In genomic region chr1:26409191-26409751, GRCh38 we compare ENCODE assay signal across 13 cellular contexts. TPM values are rescaled to one million over a fixed set of nuclear protein-coding genes. Genes with fewer than 3 reads are reported as not detected.
DNase-seq lines count a peak whose midpoint lies in the region; ATAC-seq, FAIRE-seq and TF ChIP-seq lines count a peak whose summit lies in the region.
"Had no signal": no experiment of that assay in that cellular context is flagged by ENCODE, and none has a peak within 500 bp of the region (broad histone marks: within the 10 kb centered on the region; RNA-seq: fewer than 3 reads in every experiment).

No MANE protein-coding gene starts in this region.

- H3K4me1 Mint-ChIP-seq in CD4-positive, CD25-positive, alpha-beta regulatory T cell = peaks cover 7 to 33% (median 16%) of the 10 kb centered on the region in 4 donors
- H3K4me1 Mint-ChIP-seq in GM23338 = peaks cover 30% of the 10 kb centered on the region

- no peak overlapping the region for H2AFZ ChIP-seq in GM23338

- H3K4me3 Mint-ChIP-seq in CD4-positive, CD25-positive, alpha-beta regulatory T cell = peak overlapping the region; percentile 70 to 88 (median 82)
- peak overlapping the region; percentile 99 for H3K4me3 Mint-ChIP-seq in GM23338

- DNase-seq in CD4-positive, CD25-positive, alpha-beta regulatory T cell = peak in 2 of 3 donors; percentile 36 to 72
- peak; percentile 91 for DNase-seq in GM23338 (ENCODE audit: low spot score)
- peak; percentile 36 for DNase-seq in iPS-NIHi7 (ENCODE audit: extremely low spot score)
- DNase-seq in GM13977 (ENCODE audit: low spot score) = no peak
- no peak for DNase-seq in effector CD4-positive, alpha-beta T cell
- DNase-seq in NCI-H1694 treated with DMSO at 0.1 percent for 48 hours (lab: John Stamatoyannopoulos, UW) = no peak
- DNase-seq: NCI-H2081 had no signal

- H3K4me1 ChIP-seq in CD4-positive, CD25-positive, alpha-beta regulatory T cell (ENCODE audit: control insufficient read depth, insufficient read depth, low read length, poor library complexity, severe bottlenecking) = peaks cover 30% of the 10 kb centered on the region
- H3K4me1 ChIP-seq in GM23338 (ENCODE audit: insufficient read depth) = peaks cover 27% of the 10 kb centered on the region
- H3K4me1 ChIP-seq: foreskin keratinocyte, Peyer's patch, tibial artery had no signal

- H3K36me3 ChIP-seq in CD4-positive, CD25-positive, alpha-beta regulatory T cell (ENCODE audit: control insufficient read depth, insufficient read depth, low read length) = no peaks in the 10 kb centered on the region
- peaks cover 14% of the 10 kb centered on the region; the same call in 1 of the 2 replicates for H3K36me3 ChIP-seq in GM23338 (ENCODE audit: insufficient read depth)
- H3K36me3 ChIP-seq: Peyer's patch, tibial artery had no signal

- FAIRE-seq in TTC549 (lab: Jason Lieb, UNC) = peak; percentile 88

- H3F3A ChIP-seq in GM23338 (replicated peaks; ENCODE audit: low read depth) = peaks cover 33% of the 10 kb centered on the region

- H3K27me3 ChIP-seq in CD4-positive, CD25-positive, alpha-beta regulatory T cell (ENCODE audit: control insufficient read depth, insufficient read depth, low read length) = peaks cover 27% of the 10 kb centered on the region
- H3K27me3 ChIP-seq in GM23338 (ENCODE audit: insufficient read depth) = no peaks in the 10 kb centered on the region

- no peaks in the 10 kb centered on the region for H3K9me3 ChIP-seq in CD4-positive, CD25-positive, alpha-beta regulatory T cell (ENCODE audit: control insufficient read depth in 2 of 2, low read length in 2 of 2)
- H3K9me3 ChIP-seq: Peyer's patch, tibial artery had no signal

- no peak for ATAC-seq in CD4-positive, CD25-positive, alpha-beta regulatory T cell (ENCODE audit: low read depth in 2 of 2)
- ATAC-seq in GM23338 (peak; percentile 40), GM21576 (IDR thresholded peaks at IDR 0.05; ENCODE audit: unreplicated experiment) (no peak)

- TF ChIP-seq CTCF in GM23338 (conservative IDR thresholded peaks at IDR 0.05; ENCODE audit: low read depth in 2 of 2) = no peak
- TF ChIP-seq CTCF in GM13977 (IDR thresholded peaks at IDR 0.05; ENCODE audit: extremely low read depth, insufficient read depth, missing control alignments) = no peak

- H3K79me2 ChIP-seq in GM23338 (replicated peaks; ENCODE audit: insufficient read depth) = peaks cover 37% of the 10 kb centered on the region

- in situ Hi-C loops in GM13977 (cut with MboI; ENCODE audit: low pct_unique_long_range_greater_than_20kb, low sequenced_read_pairs, unreplicated experiment) = no loop called here

- H3K36me3 Mint-ChIP-seq in CD4-positive, CD25-positive, alpha-beta regulatory T cell = no peaks in the 10 kb centered on the region
- peaks cover 37% of the 10 kb centered on the region for H3K36me3 Mint-ChIP-seq in GM23338 (ENCODE audit: low read depth)

- H3K9me3 Mint-ChIP-seq in CD4-positive, CD25-positive, alpha-beta regulatory T cell = peaks cover 0 to 6% (median 3%) of the 10 kb centered on the region in 7 donors
- peaks cover 4% of the 10 kb centered on the region; the same call in 1 of the 3 replicates for H3K9me3 Mint-ChIP-seq in GM23338

- peak overlapping the region; percentile 70 for H3K4me3 ChIP-seq in CD4-positive, CD25-positive, alpha-beta regulatory T cell (ENCODE audit: low read depth, low read length)
- peak overlapping the region; percentile 96 for H3K4me3 ChIP-seq in GM23338
- H3K4me3 ChIP-seq: Peyer's patch, tibial artery had no signal

- H4K20me1 ChIP-seq in GM23338 (replicated peaks; ENCODE audit: insufficient read depth) = peaks cover 17% of the 10 kb centered on the region

- no peak overlapping the region for H3K27ac ChIP-seq in CD4-positive, CD25-positive, alpha-beta regulatory T cell (ENCODE audit: insufficient read depth, low read length, poor library complexity, severe bottlenecking)
- H3K27ac ChIP-seq in GM23338 (ENCODE audit: low read depth) = peak overlapping the region; percentile 100
- H3K27ac ChIP-seq: foreskin keratinocyte, Peyer's patch, tibial artery had no signal

- peak overlapping the region; percentile 84 for H3K4me2 ChIP-seq in GM23338

- no peaks in the 10 kb centered on the region for H3K9me2 ChIP-seq in GM23338 (ENCODE audit: insufficient read depth)

- peak overlapping the region; percentile 7 to 43 (median 15) for H3K27ac Mint-ChIP-seq in CD4-positive, CD25-positive, alpha-beta regulatory T cell
- peak overlapping the region; percentile 94 for H3K27ac Mint-ChIP-seq in GM23338

- H3K27me3 Mint-ChIP-seq in CD4-positive, CD25-positive, alpha-beta regulatory T cell = peaks cover 74% of the 10 kb centered on the region
- peaks cover 40% of the 10 kb centered on the region for H3K27me3 Mint-ChIP-seq in GM23338 (ENCODE audit: insufficient read depth, low read depth, poor library complexity)

TF ChIP-seq in GM23338, 12 proteins besides CTCF, POLR2A, EP300 and RAD21 (continues in another document):
- TF ChIP-seq CREB1 (CRISPR knock-in tag; IDR thresholded peaks at IDR 0.05; ENCODE audit: low read depth) = no peak
- no peak for TF ChIP-seq ZNF462 (CRISPR knock-in tag; IDR thresholded peaks at IDR 0.05)

RNA-seq across cellular contexts. Expression of gene LIN28A, which starts 1.3 kb away (rescaled TPM):
- total RNA-seq in CD4-positive, CD25-positive, alpha-beta regulatory T cell = not detected
- polyA plus RNA-seq in CD4-positive, CD25-positive, alpha-beta regulatory T cell = not detected
- total RNA-seq in GM23338 (2014; rRNA removed; shearing (Covaris generic)) = 1,538 and 1,571 TPM in 2 replicates
- 604 and 648 TPM in 2 replicates for polyA plus RNA-seq in GM23338 (2016; fragmentation: Nextera tagmentation; extraction: Ambion mirVana)
- total RNA-seq: foreskin keratinocyte, left ventricle myocardium superior, Peyer's patch had no signal
- polyA plus RNA-seq: foreskin keratinocyte had no signal

RNA-seq across cellular contexts. Expression of gene DHDDS, which starts 22.9 kb away (rescaled TPM):
- 40.3 TPM for total RNA-seq in CD4-positive, CD25-positive, alpha-beta regulatory T cell
- 10 to 100 TPM; 24.1 to 31.2 (median 25.6) TPM for polyA plus RNA-seq in CD4-positive, CD25-positive, alpha-beta regulatory T cell
- total RNA-seq in GM23338 (2014; rRNA removed; shearing (Covaris generic)) = 47.2 and 49.5 TPM in 2 replicates
- polyA plus RNA-seq in GM23338 (2016; fragmentation: Nextera tagmentation; extraction: Ambion mirVana) = 26.9 and 32.6 TPM in 2 replicates

RNA-seq across cellular contexts. Expression of gene ZNF683, which starts 36.7 kb away (rescaled TPM):
- total RNA-seq in CD4-positive, CD25-positive, alpha-beta regulatory T cell = not detected
- polyA plus RNA-seq in CD4-positive, CD25-positive, alpha-beta regulatory T cell = under 1 TPM in 2 of 4 donors, not detected in 2; 0.25 to 0.55 TPM
- total RNA-seq in GM23338 (2014; rRNA removed; shearing (Covaris generic)) = not detected in 2 replicates
- polyA plus RNA-seq in GM23338 (2016; fragmentation: Nextera tagmentation; extraction: Ambion mirVana) = not detected in 2 replicates
- total RNA-seq: foreskin keratinocyte, left ventricle myocardium superior, Peyer's patch had no signal
- polyA plus RNA-seq: foreskin keratinocyte had no signal

RNA-seq across cellular contexts. Expression of gene CRYBG2, which starts 55.3 kb away (rescaled TPM):
- 2.3 TPM for total RNA-seq in CD4-positive, CD25-positive, alpha-beta regulatory T cell
- polyA plus RNA-seq in CD4-positive, CD25-positive, alpha-beta regulatory T cell = 1 to 10 TPM in 3 of 4 donors, not detected in 1; 1.0 to 2.0 (median 1.3) TPM
- total RNA-seq in GM23338 (2014; rRNA removed; shearing (Covaris generic)) = 10.0 and 18.4 TPM in 2 replicates
- polyA plus RNA-seq in GM23338 (2016; fragmentation: Nextera tagmentation; extraction: Ambion mirVana) = 17.6 and 19.4 TPM in 2 replicates
- total RNA-seq: left ventricle myocardium superior had no signal

Comparison
In these comparisons a context has a peak if more than half of its experiments do, and no peak if none do; other contexts are left out.
1. DNase-seq: peak in CD4-positive, CD25-positive, alpha-beta regulatory T cell (2 of 3), GM23338 (single experiment) and iPS-NIHi7 (single experiment); none in GM13977 (single experiment), effector CD4-positive, alpha-beta T cell (single experiment) and NCI-H1694 treated with DMSO at 0.1 percent for 48 hours (single experiment).
2. RNA of gene LIN28A, which starts 1.3 kb away (total RNA-seq): 1,538 to 1,571 TPM in GM23338; not detected in CD4-positive, CD25-positive, alpha-beta regulatory T cell (single experiment); every median in the first group is over 1,000 times any median in the second.